In genomic region chr5:177537389-177538361, GRCh38 we compare ENCODE assay signal across 10 cellular contexts. TPM values are rescaled to one million over a fixed set of nuclear protein-coding genes. Genes with fewer than 3 reads are reported as not detected.
A peak's percentile ranks its signal among the peaks of the same experiment; 100 is the strongest.
DNase-seq lines count a peak whose midpoint lies in the region; ATAC-seq and TF ChIP-seq lines count a peak whose summit lies in the region.
"Had no signal": no experiment of that assay in that cellular context is flagged by ENCODE, and none has a peak within 500 bp of the region (broad histone marks: within the 10 kb centered on the region; RNA-seq: fewer than 3 reads in every experiment).

No MANE protein-coding gene starts in this region.

- no peaks in the 10 kb centered on the region for H3K9me3 ChIP-seq in CD4-positive, alpha-beta T cell (ENCODE audit: control insufficient read depth, low read length)
- H3K9me3 ChIP-seq in SK-N-SH = no peaks in the 10 kb centered on the region

- H3K4me3 ChIP-seq in SK-N-SH (ENCODE audit: low read depth in 2 of 2, low read length in 1 of 2) (no peak overlapping the region), fibroblast of the aortic adventitia (ENCODE audit: low read depth, low read length) (no peak overlapping the region)

- H3K36me3 Mint-ChIP-seq in CD4-positive, alpha-beta T cell (ENCODE audit: low read depth) = peaks cover 65% of the 10 kb centered on the region
- H3K36me3 Mint-ChIP-seq in activated naive CD8-positive, alpha-beta T cell treated with anti-CD3 and anti-CD28 coated beads for 36 hours = peaks cover 2% of the 10 kb centered on the region

- H3K27me3 Mint-ChIP-seq in CD4-positive, alpha-beta T cell = no peaks in the 10 kb centered on the region
- H3K27me3 Mint-ChIP-seq in activated naive CD8-positive, alpha-beta T cell treated with anti-CD3 and anti-CD28 coated beads for 36 hours = no peaks in the 10 kb centered on the region
- H3K27me3 Mint-ChIP-seq: naive B cell had no signal

- CTCF ChIA-PET in CD4-positive, alpha-beta T cell (lab: Charles Lee) = no interaction called here
- CTCF ChIA-PET in SK-N-SH (lab: Yijun Ruan, JAX) = interaction anchor here (0.7 to 1.7 kb wide), 4 partner anchors 9 to 134 kb away, joined by 3 to 5 read pairs (median 4); no protein-coding TSS in a partner anchor

- H3K9ac ChIP-seq in SK-N-SH = no peak overlapping the region; the same call in 1 of the 2 replicates

- TF ChIP-seq CTCF in CD4-positive, alpha-beta T cell (IDR thresholded peaks at IDR 0.05) = no peak
- TF ChIP-seq CTCF in SK-N-SH (IDR thresholded peaks at IDR 0.05) (no peak), fibroblast of the aortic adventitia (IDR thresholded peaks at IDR 0.05; ENCODE audit: insufficient read depth, low read length) (no peak)

- no peak overlapping the region for H3K4me3 Mint-ChIP-seq in CD4-positive, alpha-beta T cell
- H3K4me3 Mint-ChIP-seq in activated naive CD8-positive, alpha-beta T cell treated with anti-CD3 and anti-CD28 coated beads for 36 hours = no peak overlapping the region
- H3K4me3 Mint-ChIP-seq: naive B cell had no signal

- no peak overlapping the region for H2AFZ ChIP-seq in SK-N-SH (ENCODE audit: low read depth)

- H4K20me1 ChIP-seq in SK-N-SH (ENCODE audit: insufficient read depth) = peaks cover 23% of the 10 kb centered on the region

- H3F3A ChIP-seq in SK-N-SH (replicated peaks; ENCODE audit: insufficient read depth) = peaks cover 23% of the 10 kb centered on the region

- WGBS in SK-N-SH (ENCODE audit: low lambda C conversion rate) = 47% methylated on average over 15 of the region's 15 CpGs

- H3K4me2 ChIP-seq in SK-N-SH = peak overlapping the region; percentile 57

- no peaks in the 10 kb centered on the region for H3K9me3 Mint-ChIP-seq in CD4-positive, alpha-beta T cell
- no peaks in the 10 kb centered on the region for H3K9me3 Mint-ChIP-seq in activated naive CD8-positive, alpha-beta T cell treated with anti-CD3 and anti-CD28 coated beads for 36 hours
- H3K9me3 Mint-ChIP-seq: naive B cell had no signal

- no peak overlapping the region for H3K27ac ChIP-seq in CD4-positive, alpha-beta T cell (ENCODE audit: low read depth, low read length)
- peak overlapping the region; percentile 68 to 72; a peak in 3 of 4 replicates for H3K27ac ChIP-seq in SK-N-SH (ENCODE audit: low read depth in 2 of 2, low read length in 1 of 2)

- DNase-seq in CD4-positive, alpha-beta T cell = no peak
- DNase-seq in SK-N-SH = no peak
- DNase-seq in fibroblast of the aortic adventitia (ENCODE audit: low read depth) = peak; percentile 94
- DNase-seq in pulmonary artery endothelial cell (ENCODE audit: low read depth, low spot score) = peak; percentile 57
- no peak for DNase-seq in stimulated activated CD4-positive, alpha-beta T cell treated with anti-CD3 and anti-CD28 coated beads, Interleukin-4, amount 100 ng/mL, for 1 hour
- no peak for DNase-seq in NCI-H748 (lab: John Stamatoyannopoulos, UW; ENCODE audit: unreplicated experiment)
- no peak for DNase-seq in activated naive CD8-positive, alpha-beta T cell treated with anti-CD3 and anti-CD28 coated beads for 36 hours
- DNase-seq: naive B cell; NK-92 treated with Interleukin-12 subunit alpha and Interleukin-12 subunit beta, amount 100 ng/mL, for 24 hours had no signal

- ATAC-seq in CD4-positive, alpha-beta T cell (ENCODE audit: poor library complexity) = no peak
- no peak for ATAC-seq in HG03565 (IDR thresholded peaks at IDR 0.05; ENCODE audit: unreplicated experiment)

- H3K9me2 ChIP-seq in SK-N-SH = no peaks in the 10 kb centered on the region

- H3K27me3 ChIP-seq in CD4-positive, alpha-beta T cell (ENCODE audit: control insufficient read depth, insufficient read depth, low read length) = no peaks in the 10 kb centered on the region
- no peaks in the 10 kb centered on the region for H3K27me3 ChIP-seq in SK-N-SH (ENCODE audit: insufficient read depth)

- no peak for TF ChIP-seq RAD21 in SK-N-SH (IDR thresholded peaks at IDR 0.05; ENCODE audit: low read length)

- H3K79me2 ChIP-seq in SK-N-SH (ENCODE audit: insufficient read depth) = peaks cover 66% of the 10 kb centered on the region

- peaks cover under 1 to 15% of the 10 kb centered on the region in 2 experiments; a peak in 2 of 4 replicates for H3K4me1 ChIP-seq in SK-N-SH (ENCODE audit: control insufficient read depth in 1 of 2, insufficient read depth in 2 of 2, low read depth in 1 of 2, low read length in 1 of 2)

- intact Hi-C loops in CD4-positive, alpha-beta T cell (cut with DNase I, micrococcal nuclease) = no loop called here

- peak overlapping the region; percentile 20 for H3K27ac Mint-ChIP-seq in CD4-positive, alpha-beta T cell
- no peak overlapping the region for H3K27ac Mint-ChIP-seq in activated naive CD8-positive, alpha-beta T cell treated with anti-CD3 and anti-CD28 coated beads for 36 hours

- peaks cover 13% of the 10 kb centered on the region for H3K4me1 Mint-ChIP-seq in CD4-positive, alpha-beta T cell (ENCODE audit: low read depth)
- no peaks in the 10 kb centered on the region for H3K4me1 Mint-ChIP-seq in activated naive CD8-positive, alpha-beta T cell treated with anti-CD3 and anti-CD28 coated beads for 36 hours

- peaks cover 20 to 44% of the 10 kb centered on the region in 2 experiments for H3K36me3 ChIP-seq in SK-N-SH (replicated peaks in 1 of 2; ENCODE audit: control insufficient read depth in 1 of 2, insufficient read depth in 2 of 2, low read length in 1 of 2)

- no peak for TF ChIP-seq EP300 in SK-N-SH (IDR thresholded peaks at IDR 0.05; ENCODE audit: borderline replicate concordance in 1 of 2, low read depth in 1 of 2, low read length in 1 of 2)

- POLR2A ChIA-PET in CD4-positive, alpha-beta T cell (lab: Charles Lee) = interaction anchor here (0.6 to 1.2 kb wide), 2 partner anchors 20 to 147 kb away, joined by 3 read pairs; no protein-coding TSS in a partner anchor
- POLR2A ChIA-PET in SK-N-SH (lab: Yijun Ruan, JAX) = no interaction called here

TF ChIP-seq in SK-N-SH, 30 proteins besides CTCF, POLR2A, EP300 and RAD21 (continues in another document):
- no peak for TF ChIP-seq JUND (IDR thresholded peaks at IDR 0.05)
- TF ChIP-seq ZBTB33 (IDR thresholded peaks at IDR 0.05; ENCODE audit: borderline replicate concordance, low read depth) = no peak
- TF ChIP-seq FOXM1 (IDR thresholded peaks at IDR 0.05; ENCODE audit: low read depth) = no peak
- peak; percentile 12; the same call in 1 of the 2 replicates for TF ChIP-seq TCF12 (IDR thresholded peaks at IDR 0.05)
- TF ChIP-seq TEAD4 (IDR thresholded peaks at IDR 0.05; ENCODE audit: borderline replicate concordance, insufficient read depth) = peak; percentile 43; the same call in 1 of the 2 replicates

RNA-seq across cellular contexts. Expression of gene FAM193B, which starts 16.7 kb away (rescaled TPM):
- 100 to 1,000 TPM; 150 to 155 TPM for total RNA-seq in CD4-positive, alpha-beta T cell
- polyA plus RNA-seq in SK-N-SH (2012; rRNA removed) = 44.4 and 48.1 TPM in 2 replicates
- 10.1 and 14.0 TPM in 2 replicates for polyA plus RNA-seq in SK-N-SH (2012; cell fraction: cytosol; rRNA removed)
- 327 and 442 TPM in 2 replicates for polyA plus RNA-seq in SK-N-SH (2012; cell fraction: nucleus; rRNA removed)
- total RNA-seq in fibroblast of the aortic adventitia (ENCODE audit: low replicate concordance) = 13.7 and 20.2 TPM in 2 replicates
- 10.7 and 13.5 TPM in 2 replicates for total RNA-seq in pulmonary artery endothelial cell
- 10 to 100 TPM; 47.2 to 52.9 TPM for total RNA-seq in activated naive CD8-positive, alpha-beta T cell treated with anti-CD3 and anti-CD28 coated beads for 36 hours

RNA-seq across cellular contexts. Expression of gene DDX41, which starts 20.9 kb away (rescaled TPM):
- 10 to 100 TPM; 49.6 to 49.7 TPM for total RNA-seq in CD4-positive, alpha-beta T cell
- polyA plus RNA-seq in SK-N-SH (2012; rRNA removed) = 158 and 176 TPM in 2 replicates
- polyA plus RNA-seq in SK-N-SH (2012; cell fraction: cytosol; rRNA removed) = 77.5 and 107 TPM in 2 replicates
- 306 and 385 TPM in 2 replicates for polyA plus RNA-seq in SK-N-SH (2012; cell fraction: nucleus; rRNA removed)
- total RNA-seq in fibroblast of the aortic adventitia (ENCODE audit: low replicate concordance) (58.5 and 138 TPM in 2 replicates), pulmonary artery endothelial cell (107 and 135 TPM in 2 replicates)
- total RNA-seq in activated naive CD8-positive, alpha-beta T cell treated with anti-CD3 and anti-CD28 coated beads for 36 hours = 100 to 1,000 TPM; 211 to 220 TPM

RNA-seq across cellular contexts. Expression of gene DOK3, which starts 28.0 kb away (rescaled TPM):
- total RNA-seq in CD4-positive, alpha-beta T cell = 1 to 10 TPM; 1.3 to 1.4 TPM
- 1.9 and 2.2 TPM in 2 replicates for polyA plus RNA-seq in SK-N-SH (2012; rRNA removed)
- 0.67 and 1.2 TPM in 2 replicates for polyA plus RNA-seq in SK-N-SH (2012; cell fraction: cytosol; rRNA removed)
- 11.8 and 14.3 TPM in 2 replicates for polyA plus RNA-seq in SK-N-SH (2012; cell fraction: nucleus; rRNA removed)
- total RNA-seq in fibroblast of the aortic adventitia (ENCODE audit: low replicate concordance) (0.99 and 1.3 TPM in 2 replicates), pulmonary artery endothelial cell (2.0 and 2.6 TPM in 2 replicates)
- total RNA-seq in activated naive CD8-positive, alpha-beta T cell treated with anti-CD3 and anti-CD28 coated beads for 36 hours = 1 to 10 TPM; 8.2 to 8.6 TPM

RNA-seq across cellular contexts. Expression of gene PDLIM7, which starts 40.3 kb away (rescaled TPM):
- total RNA-seq in CD4-positive, alpha-beta T cell = 1 to 10 TPM; 5.2 to 6.0 TPM
- polyA plus RNA-seq in SK-N-SH (2012; rRNA removed) = 183 and 206 TPM in 2 replicates
- polyA plus RNA-seq in SK-N-SH (2012; cell fraction: cytosol; rRNA removed) = 60.8 and 101 TPM in 2 replicates
- 702 and 826 TPM in 2 replicates for polyA plus RNA-seq in SK-N-SH (2012; cell fraction: nucleus; rRNA removed)
- total RNA-seq in fibroblast of the aortic adventitia (ENCODE audit: low replicate concordance) (13.7 and 91.4 TPM in 2 replicates), pulmonary artery endothelial cell (82.4 and 89.8 TPM in 2 replicates)
- total RNA-seq in activated naive CD8-positive, alpha-beta T cell treated with anti-CD3 and anti-CD28 coated beads for 36 hours = 10 to 100 TPM; 38.5 to 41.9 TPM

RNA-seq across cellular contexts. Expression of gene TMED9, which starts 54.3 kb away (rescaled TPM):
- total RNA-seq in CD4-positive, alpha-beta T cell = 10 to 100 TPM; 42.7 to 47.8 TPM
- 264 and 320 TPM in 2 replicates for polyA plus RNA-seq in SK-N-SH (2012; rRNA removed)
- 199 and 268 TPM in 2 replicates for polyA plus RNA-seq in SK-N-SH (2012; cell fraction: cytosol; rRNA removed)
- polyA plus RNA-seq in SK-N-SH (2012; cell fraction: nucleus; rRNA removed) = 117 and 153 TPM in 2 replicates
- 40.9 and 90.7 TPM in 2 replicates for total RNA-seq in fibroblast of the aortic adventitia (ENCODE audit: low replicate concordance)
- total RNA-seq in pulmonary artery endothelial cell = 188 and 231 TPM in 2 replicates
- 100 to 1,000 TPM; 102 to 103 TPM for total RNA-seq in activated naive CD8-positive, alpha-beta T cell treated with anti-CD3 and anti-CD28 coated beads for 36 hours

Comparison
In these comparisons a context has a peak if more than half of its experiments do, and no peak if none do; other contexts are left out.
1. DNase-seq: peak in fibroblast of the aortic adventitia (single experiment) and pulmonary artery endothelial cell (single experiment); none in CD4-positive, alpha-beta T cell (0 of 10), SK-N-SH (single experiment), stimulated activated CD4-positive, alpha-beta T cell treated with anti-CD3 and anti-CD28 coated beads, Interleukin-4, amount 100 ng/mL, for 1 hour (single experiment), NCI-H748 (single experiment) and activated naive CD8-positive, alpha-beta T cell treated with anti-CD3 and anti-CD28 coated beads for 36 hours (single experiment).